In the genomic region with DNA sequence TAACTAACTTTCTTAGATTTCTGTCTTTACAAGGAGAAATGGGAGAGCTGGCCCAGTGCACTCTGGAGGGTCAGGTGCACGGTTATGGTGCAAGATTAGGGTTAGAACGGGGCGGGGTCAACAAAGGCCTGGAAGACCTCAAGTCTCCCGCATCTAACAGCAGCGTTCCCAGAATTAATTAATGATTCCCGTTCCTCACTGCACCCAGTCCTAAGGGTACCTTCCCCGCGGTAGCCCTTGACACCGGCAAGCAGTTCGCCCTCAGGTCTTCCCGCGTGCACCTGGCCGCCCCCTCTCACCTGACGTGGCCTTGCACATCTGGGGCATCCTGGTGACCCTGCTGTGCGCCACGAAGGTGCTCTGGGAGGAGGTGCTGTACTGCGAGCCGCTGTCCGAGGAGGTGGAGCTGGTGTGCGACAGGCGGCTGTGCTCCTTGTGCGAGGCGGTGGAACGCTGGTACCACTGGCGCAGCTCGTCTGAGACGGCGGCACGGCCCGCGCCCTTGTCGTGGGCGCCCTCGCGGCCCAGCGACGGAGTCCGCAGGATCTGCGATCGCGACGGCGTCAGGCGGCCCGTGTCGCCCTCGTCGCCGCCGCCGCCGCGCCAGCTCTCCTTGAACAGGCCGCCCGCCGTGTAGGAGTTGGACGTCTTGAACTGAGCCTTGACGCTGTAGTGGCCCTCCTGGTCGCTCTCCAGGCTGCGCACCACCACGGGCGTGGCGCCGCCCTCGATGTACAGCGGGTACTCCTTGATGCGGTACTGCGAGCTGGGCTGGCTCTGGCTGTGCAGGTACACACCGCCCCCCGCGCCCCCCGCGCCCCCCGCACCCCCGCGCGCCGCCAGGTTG, we compare ENCODE assay signal across 20 cellular contexts.
"Had no signal": no experiment of that assay in that cellular context is flagged by ENCODE, and none has a peak within 500 bp of the region (broad histone marks: within the 10 kb centered on the region; RNA-seq: fewer than 3 reads in every experiment).

No MANE protein-coding gene starts in this region.

- H3K27ac Mint-ChIP-seq: mesothelial cell of epicardium; natural killer cell treated with Interleukin-12 subunit alpha and Interleukin-12 subunit beta and Interleukin-15 and Interleukin-18, amount 100 ng/mL, for 72 hours; type B pancreatic cell had no signal

- H3K4me3 Mint-ChIP-seq: mesothelial cell of epicardium; naive B cell; natural killer cell treated with Interleukin-12 subunit alpha and Interleukin-12 subunit beta and Interleukin-15 and Interleukin-18, amount 100 ng/mL, for 72 hours; neural crest cell; type B pancreatic cell had no signal

- ATAC-seq: left lobe of liver; mucosa of descending colon; natural killer cell treated with Interleukin-12 subunit alpha and Interleukin-12 subunit beta and Interleukin-15 and Interleukin-18, amount 100 ng/mL, for 72 hours had no signal

- H3K4me3 ChIP-seq: dorsolateral prefrontal cortex, mucosa of descending colon, prostate gland, right atrium auricular region, skin epidermis, spleen, tibial artery had no signal

- H3K27ac ChIP-seq: prostate gland, right atrium auricular region, skin epidermis, spleen, testis, tibial artery had no signal

- H3K36me3 Mint-ChIP-seq: naive B cell; natural killer cell treated with Interleukin-12 subunit alpha and Interleukin-12 subunit beta and Interleukin-15 and Interleukin-18, amount 100 ng/mL, for 72 hours had no signal

- H3K4me1 ChIP-seq: prostate gland, testis had no signal

- H3K9me3 ChIP-seq: mucosa of descending colon, prostate gland, right atrium auricular region, spleen, testis, tibial artery had no signal

- H3K9me3 Mint-ChIP-seq: mesothelial cell of epicardium; naive B cell; natural killer cell treated with Interleukin-12 subunit alpha and Interleukin-12 subunit beta and Interleukin-15 and Interleukin-18, amount 100 ng/mL, for 72 hours; neural crest cell; type B pancreatic cell had no signal

- DNase-seq: dorsolateral prefrontal cortex; effector CD4-positive, alpha-beta T cell; kidney; mesenchymal stem cell; mucosa of descending colon; naive B cell; spleen; stimulated activated CD4-positive, alpha-beta T cell treated with anti-CD3 and anti-CD28 coated beads, Interleukin-4, amount 100 ng/mL, for 4 hours; stimulated activated naive CD4-positive, alpha-beta T cell; substantia nigra; testis; tibial artery had no signal

- H3K27me3 ChIP-seq: dorsolateral prefrontal cortex, right atrium auricular region, spleen, testis, tibial artery had no signal

- H3K27me3 Mint-ChIP-seq: type B pancreatic cell had no signal
